ENCODE assay signal across 8 cellular contexts in the genomic region with DNA sequence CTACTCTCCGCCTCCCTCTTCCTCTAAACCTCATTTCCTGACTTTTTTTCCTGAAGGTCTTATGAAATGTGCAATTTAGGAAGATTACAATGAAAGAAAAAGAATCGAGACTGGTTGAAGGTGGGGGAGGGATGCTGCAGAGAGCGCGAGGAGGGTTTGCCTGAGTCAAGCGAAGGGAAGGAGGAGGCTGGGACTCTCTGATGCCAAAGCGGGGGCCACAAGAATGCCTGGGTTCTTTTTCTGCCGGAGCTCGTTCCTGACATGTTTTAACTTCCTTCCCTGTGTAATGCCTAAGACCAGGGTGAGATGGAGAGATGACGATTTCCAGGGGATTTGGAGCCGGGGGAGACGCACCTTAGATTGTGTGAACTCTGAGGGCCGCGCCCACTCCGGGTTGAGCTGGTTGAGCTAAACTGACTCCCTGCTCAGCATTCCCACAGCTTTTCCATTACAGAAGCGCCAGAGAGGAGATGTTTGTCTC.
DNase-seq lines count a peak whose midpoint lies in the region; ATAC-seq lines count a peak whose summit lies in the region.

No MANE protein-coding gene starts in this region.

- peak overlapping the region; percentile 85 for H3K4me3 ChIP-seq in adipocyte (ENCODE audit: low read length)

- no peaks in the 10 kb centered on the region for H3K9me3 ChIP-seq in adipocyte (ENCODE audit: control insufficient read depth, low read length)

- ATAC-seq in left ventricle myocardium superior (peak; percentile 36), HG02970 (IDR thresholded peaks at IDR 0.05; ENCODE audit: low FRiP score, unreplicated experiment) (no peak)

- H3K27me3 ChIP-seq in adipocyte (replicated peaks; ENCODE audit: control insufficient read depth, insufficient read depth, low read length): no peaks in the 10 kb centered on the region

- intact Hi-C loops in left ventricle myocardium superior (cut with micrococcal nuclease): no loop called here
- intact Hi-C loops in posterior cingulate gyrus (cut with DNase I): loop anchor here (2.0 to 10.0 kb wide), 3 partner anchors 26 to 378 kb away; no protein-coding TSS in a partner anchor

- H3K36me3 ChIP-seq in adipocyte (ENCODE audit: control insufficient read depth, insufficient read depth, low read length, severe bottlenecking): no peaks in the 10 kb centered on the region

- peak in 10 of 14 donors; percentile 34 to 82 (median 74) for DNase-seq in C1 segment of cervical spinal cord (lab: John Stamatoyannopoulos, UW)
- peak; percentile 65 for DNase-seq in adipocyte (ENCODE audit: low read depth)
- DNase-seq in left ventricle myocardium superior: peak; percentile 42
- peak; percentile 31 to 90 (median 52) for DNase-seq in posterior cingulate gyrus
- no peak for DNase-seq in NOMO-1 treated with DMSO at 0.1 percent for 48 hours (lab: John Stamatoyannopoulos, UW; ENCODE audit: unreplicated experiment)
- no peak for DNase-seq in NCI-H446 treated with DMSO at 0.1 percent for 48 hours (lab: John Stamatoyannopoulos, UW)
- DNase-seq in activated CD8-positive, alpha-beta memory T cell treated with anti-CD3 and anti-CD28 coated beads, Interleukin-2, amount 50 U/mL, for 48 hours: no peak

- peak overlapping the region; percentile 86 for H3K9ac ChIP-seq in adipocyte (ENCODE audit: low read length)

- H3K4me1 ChIP-seq in adipocyte (ENCODE audit: control insufficient read depth, insufficient read depth, low read length): peaks cover 12% of the 10 kb centered on the region

Comparison
In these comparisons a context has a peak if more than half of its experiments do, and no peak if none do; other contexts are left out.
1. DNase-seq: peak in C1 segment of cervical spinal cord (10 of 14), adipocyte (single experiment), left ventricle myocardium superior (single experiment) and posterior cingulate gyrus (10 of 10); none in NOMO-1 treated with DMSO at 0.1 percent for 48 hours (single experiment), NCI-H446 treated with DMSO at 0.1 percent for 48 hours (single experiment) and activated CD8-positive, alpha-beta memory T cell treated with anti-CD3 and anti-CD28 coated beads, Interleukin-2, amount 50 U/mL, for 48 hours (single experiment).